8 cellular contexts compared by ENCODE assay signal in the genomic region with DNA sequence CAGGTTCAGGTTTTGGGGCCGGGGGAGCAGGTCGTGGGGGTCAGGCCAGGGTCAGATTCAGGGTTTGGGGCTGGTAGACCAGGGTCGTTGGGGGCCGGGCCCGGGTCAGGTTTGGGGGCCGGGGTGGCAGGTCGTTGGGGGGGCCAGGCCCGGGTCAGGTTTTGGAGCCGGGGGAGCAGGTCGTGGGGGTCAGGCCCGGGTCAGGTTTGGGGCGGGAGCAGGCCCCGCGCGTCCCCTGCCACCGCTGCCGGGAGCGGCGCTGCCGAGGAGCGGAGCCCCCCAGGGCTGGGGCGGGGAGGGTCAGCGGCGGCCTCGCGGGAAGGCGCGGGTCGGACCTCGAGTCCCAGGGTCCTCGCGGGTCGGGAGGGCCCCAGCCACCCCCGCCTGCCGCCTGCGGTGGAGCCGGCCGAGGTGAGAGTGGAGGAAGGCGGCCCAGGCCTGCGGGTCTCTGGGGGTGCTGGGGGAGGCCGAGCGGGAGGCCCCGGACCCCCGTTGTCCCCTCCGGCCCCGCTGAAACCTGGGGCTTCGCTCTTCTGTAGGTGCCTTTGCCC. TPM values are rescaled to one million over a fixed set of nuclear protein-coding genes. Genes with fewer than 3 reads are reported as not detected.
DNase-seq lines count a peak whose midpoint lies in the region; ATAC-seq and TF ChIP-seq lines count a peak whose summit lies in the region.

No MANE protein-coding gene starts in this region.

- H2BK12ac ChIP-seq in mesenchymal stem cell (ENCODE audit: low read length in 2 of 2): no peak overlapping the region

- H2BK120ac ChIP-seq in mesenchymal stem cell (ENCODE audit: low read depth, low read length): peak overlapping the region; percentile 77

- H3K4ac ChIP-seq in mesenchymal stem cell (ENCODE audit: low read depth in 1 of 2, low read length in 2 of 2): peak overlapping the region in 1 of 2 experiments; percentile 22

- DNase-seq in Right ventricle myocardium superior (peak; percentile 56), Right ventricle myocardium inferior (ENCODE audit: missing footprints) (no peak), breast epithelium (ENCODE audit: low spot score in 2 of 2) (no peak), mesenchymal stem cell (no peak), DMS 273 treated with DMSO at 0.1 percent for 48 hours (lab: John Stamatoyannopoulos, UW) (no peak)
- no peak for DNase-seq in activated effector memory CD4-positive, alpha-beta T cell treated with Interleukin-2 at 50 U/mL for 16 hours

- peak overlapping the region; percentile 69 to 75 for H3K27ac ChIP-seq in breast epithelium
- no peak overlapping the region for H3K27ac ChIP-seq in mesenchymal stem cell (ENCODE audit: low read length, poor library complexity, severe bottlenecking)
- peak overlapping the region; percentile 51 for H3K27ac ChIP-seq in urinary bladder (ENCODE audit: low read depth)

- H3K36me3 ChIP-seq in breast epithelium: no peaks in the 10 kb centered on the region
- H3K36me3 ChIP-seq in mesenchymal stem cell (ENCODE audit: control insufficient read depth in 1 of 2, insufficient read depth in 2 of 2, low read depth in 1 of 2, low read length in 2 of 2): peaks cover 4 to 11% of the 10 kb centered on the region in 2 experiments
- no peaks in the 10 kb centered on the region for H3K36me3 ChIP-seq in urinary bladder (ENCODE audit: insufficient read depth)

- H3K23ac ChIP-seq in mesenchymal stem cell (ENCODE audit: low read length in 2 of 2): no peak overlapping the region

- H3K18ac ChIP-seq in mesenchymal stem cell (ENCODE audit: low read depth in 1 of 2, low read length in 2 of 2): peak overlapping the region; percentile 70 to 80

- H3K4me3 ChIP-seq in breast epithelium: peak overlapping the region; percentile 67 to 79 (median 75)
- H3K4me3 ChIP-seq in mesenchymal stem cell (ENCODE audit: insufficient read depth in 1 of 2, low read depth in 1 of 2, low read length in 2 of 2): peak overlapping the region; percentile 79 to 84
- peak overlapping the region; percentile 79 for H3K4me3 ChIP-seq in urinary bladder (ENCODE audit: low read depth, low read length)

- no peak overlapping the region for H2AK5ac ChIP-seq in mesenchymal stem cell (ENCODE audit: low read length, severe bottlenecking)

- H2AFZ ChIP-seq in mesenchymal stem cell (ENCODE audit: low read depth, low read length): no peak overlapping the region

- TF ChIP-seq CTCF in breast epithelium (IDR thresholded peaks at IDR 0.05): no peak

- H3K14ac ChIP-seq in mesenchymal stem cell (ENCODE audit: low read length in 2 of 2): peak overlapping the region in 1 of 2 experiments; percentile 76

- H2BK15ac ChIP-seq in mesenchymal stem cell (ENCODE audit: low read depth, poor library complexity, severe bottlenecking): peak overlapping the region; percentile 75

- peaks cover 18 to 24% of the 10 kb centered on the region in 2 donors for H3K4me1 ChIP-seq in breast epithelium
- H3K4me1 ChIP-seq in mesenchymal stem cell (ENCODE audit: control insufficient read depth, insufficient read depth, low read depth, low read length): peaks cover 50% of the 10 kb centered on the region
- H3K4me1 ChIP-seq in urinary bladder (ENCODE audit: insufficient read depth): peaks cover 7% of the 10 kb centered on the region

- H3K27me3 ChIP-seq in breast epithelium (no peaks in the 10 kb centered on the region), mesenchymal stem cell (ENCODE audit: control insufficient read depth in 1 of 2, insufficient read depth in 1 of 2, low read length in 2 of 2) (no peaks in the 10 kb centered on the region)

- H4K8ac ChIP-seq in mesenchymal stem cell (ENCODE audit: low read length): peak overlapping the region; percentile 69

- peak overlapping the region; percentile 89 for H3K4me2 ChIP-seq in mesenchymal stem cell (ENCODE audit: low read length, poor library complexity, severe bottlenecking)

- no peak for TF ChIP-seq POLR2A in breast epithelium (IDR thresholded peaks at IDR 0.05)

- no peak for ATAC-seq in Right ventricle myocardium superior (ENCODE audit: poor library complexity)
- no peak for ATAC-seq in Right ventricle myocardium inferior
- no peak for ATAC-seq in HG03342 (IDR thresholded peaks at IDR 0.05; ENCODE audit: unreplicated experiment)

- H4K91ac ChIP-seq in mesenchymal stem cell (ENCODE audit: low read length): peak overlapping the region; percentile 58

- WGBS in mesenchymal stem cell: 1% methylated on average over 32 of the region's 47 CpGs
- WGBS in urinary bladder: 2% methylated on average over 47 of the region's 47 CpGs

- H2BK5ac ChIP-seq in mesenchymal stem cell (ENCODE audit: low read depth, low read length, poor library complexity, severe bottlenecking): no peak overlapping the region

- peaks cover 16% of the 10 kb centered on the region for H3K79me1 ChIP-seq in mesenchymal stem cell (replicated peaks; ENCODE audit: low read length, poor library complexity, severe bottlenecking)

- intact Hi-C loops in Right ventricle myocardium superior (cut with DNase I) (no loop called here), Right ventricle myocardium inferior (cut with DNase I) (no loop called here), breast epithelium (cut with DNase I; ENCODE audit: low total_unique reads) (loop anchor here (10.0 kb wide), 1 partner anchor 231 kb away; no protein-coding TSS in a partner anchor)

- no peaks in the 10 kb centered on the region for H3K9me3 ChIP-seq in breast epithelium
- H3K9me3 ChIP-seq in mesenchymal stem cell (ENCODE audit: control insufficient read depth, low read length): no peaks in the 10 kb centered on the region

- peak overlapping the region; percentile 81 for H3K9ac ChIP-seq in mesenchymal stem cell (ENCODE audit: low read length)

RNA-seq across cellular contexts. Expression of a gene that starts 0.5 kb away (rescaled TPM):
- total RNA-seq in Right ventricle myocardium superior (22.0 TPM), Right ventricle myocardium inferior (22.3 TPM), breast epithelium (10 to 100 TPM; 17.3 to 35.7 (median 28.2) TPM), urinary bladder (7.7 TPM)
- 28.4 TPM for polyA plus RNA-seq in mesenchymal stem cell (2013, experiment 1 of 2)
- 27.7 TPM for polyA plus RNA-seq in mesenchymal stem cell (2013, experiment 2 of 2)
- polyA plus RNA-seq in urinary bladder: 36.4 TPM

RNA-seq across cellular contexts. Expression of a gene that starts 14.6 kb away (rescaled TPM):
- 15.6 TPM for total RNA-seq in Right ventricle myocardium superior
- 15.5 TPM for total RNA-seq in Right ventricle myocardium inferior
- total RNA-seq in breast epithelium: 10 to 100 TPM; 24.3 to 32.3 (median 31.8) TPM
- polyA plus RNA-seq in mesenchymal stem cell (2013, experiment 1 of 2): 13.6 TPM
- polyA plus RNA-seq in mesenchymal stem cell (2013, experiment 2 of 2): 12.6 TPM
- total RNA-seq in urinary bladder: 9.5 TPM
- polyA plus RNA-seq in urinary bladder: 23.0 TPM

RNA-seq across cellular contexts. Expression of a gene that starts 15.7 kb away (rescaled TPM):
- total RNA-seq in Right ventricle myocardium superior: 0.43 TPM
- 0.43 TPM for total RNA-seq in Right ventricle myocardium inferior
- total RNA-seq in breast epithelium: 1 to 10 TPM in 2 of 3 donors, under 1 TPM in 1; 0.64 to 2.0 (median 1.8) TPM
- 1.5 TPM for polyA plus RNA-seq in mesenchymal stem cell (2013, experiment 1 of 2)
- 1.5 TPM for polyA plus RNA-seq in mesenchymal stem cell (2013, experiment 2 of 2)
- total RNA-seq in urinary bladder: 0.63 TPM
- polyA plus RNA-seq in urinary bladder: 2.3 TPM

RNA-seq across cellular contexts. Expression of a gene that starts 58.6 kb away (rescaled TPM):
- 14.1 TPM for total RNA-seq in Right ventricle myocardium superior
- 17.5 TPM for total RNA-seq in Right ventricle myocardium inferior
- 10 to 100 TPM; 34.2 to 66.2 (median 59.6) TPM for total RNA-seq in breast epithelium
- 10.1 TPM for polyA plus RNA-seq in mesenchymal stem cell (2013, experiment 1 of 2)
- 9.1 TPM for polyA plus RNA-seq in mesenchymal stem cell (2013, experiment 2 of 2)
- total RNA-seq in urinary bladder: 23.1 TPM
- 31.5 TPM for polyA plus RNA-seq in urinary bladder
